ENCODE assay signal across 8 cellular contexts in the genomic region with DNA sequence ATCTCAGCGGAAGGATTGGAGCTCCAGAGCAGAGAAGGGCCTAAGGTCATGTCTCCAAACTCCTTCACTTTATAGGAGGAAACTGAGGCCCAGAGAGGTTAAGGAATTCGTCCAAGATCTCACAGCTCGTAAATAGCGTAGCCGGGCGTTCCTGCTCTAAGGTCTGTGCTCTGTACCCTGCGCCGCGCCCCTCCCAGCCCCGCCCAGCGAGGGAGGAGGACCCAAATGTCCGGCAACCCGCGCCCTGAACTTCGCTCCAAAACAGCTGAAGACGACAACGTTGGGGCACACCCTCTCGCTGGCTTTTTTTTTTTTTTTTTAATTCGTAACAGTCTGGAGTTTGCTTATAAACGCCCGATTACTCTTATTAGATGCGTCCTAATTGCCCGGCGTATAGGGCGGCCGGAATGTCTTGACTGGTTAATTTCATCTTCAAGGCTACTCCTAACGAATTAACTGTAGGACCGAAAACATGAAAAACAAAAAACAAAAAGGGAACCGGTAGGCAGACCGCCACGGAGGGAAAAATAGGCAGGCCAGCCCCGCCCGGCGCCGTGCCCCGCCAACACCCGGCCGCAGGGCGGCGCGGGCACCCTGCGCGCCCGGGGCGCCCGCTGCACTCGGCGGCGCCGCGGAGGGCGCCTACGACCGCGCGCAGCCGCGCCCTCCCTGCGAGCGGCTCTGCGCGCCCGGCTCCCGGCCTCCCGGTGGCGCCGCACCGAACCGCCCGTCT. TPM values are rescaled to one million over a fixed set of nuclear protein-coding genes. Genes with fewer than 3 reads are reported as not detected.
DNase-seq lines count a peak whose midpoint lies in the region; ATAC-seq and TF ChIP-seq lines count a peak whose summit lies in the region.

No MANE protein-coding gene starts in this region.

- DNase-seq in DMS153 treated with DMSO at 0.1 percent for 48 hours (lab: John Stamatoyannopoulos, UW; ENCODE audit: unreplicated experiment) (peak; percentile 60), HUDEP-2 (lab: John Stamatoyannopoulos, UW; ENCODE audit: unreplicated experiment in 76 of 76) (peak in 75 of 76 experiments; percentile 15 to 93 (median 82)), RPMI8226 (peak; percentile 90), activated gamma-delta T cell (lab: John Stamatoyannopoulos, UW) (peak; percentile 52), foreskin keratinocyte (peak; percentile 67 to 85), upper lobe of right lung (peak; percentile 95)

- intact Hi-C loops in upper lobe of right lung (cut with DNase I): no loop called here

- H3K4me3 ChIP-seq in neuron (ENCODE audit: low read length) (peak overlapping the region; percentile 79), upper lobe of right lung (peak overlapping the region; percentile 95)

- H3K4me1 ChIP-seq in foreskin keratinocyte: peaks cover 15% of the 10 kb centered on the region
- peaks cover 46% of the 10 kb centered on the region for H3K4me1 ChIP-seq in neuron (ENCODE audit: insufficient read depth, low read length)
- no peaks in the 10 kb centered on the region for H3K4me1 ChIP-seq in upper lobe of right lung

- H3K27me3 ChIP-seq in foreskin keratinocyte (no peaks in the 10 kb centered on the region), neuron (ENCODE audit: insufficient read depth, low read length) (no peaks in the 10 kb centered on the region), upper lobe of right lung (no peaks in the 10 kb centered on the region)

- H3K27ac ChIP-seq in foreskin keratinocyte (peak overlapping the region; percentile 97), upper lobe of right lung (peak overlapping the region; percentile 99)

- H3K9me3 ChIP-seq in neuron (ENCODE audit: low read length): no peaks in the 10 kb centered on the region
- no peaks in the 10 kb centered on the region for H3K9me3 ChIP-seq in upper lobe of right lung

- H3K36me3 ChIP-seq in neuron (ENCODE audit: insufficient read depth, low read length): no peaks in the 10 kb centered on the region
- H3K36me3 ChIP-seq in upper lobe of right lung: no peaks in the 10 kb centered on the region

- ATAC-seq in GM21515 (IDR thresholded peaks at IDR 0.05; ENCODE audit: unreplicated experiment) (peak; percentile 35), foreskin keratinocyte (peak; percentile 42), upper lobe of right lung (peak; percentile 43)

- H2AFZ ChIP-seq in neuron (ENCODE audit: low read depth, low read length): peak overlapping the region; percentile 97

- no peak for TF ChIP-seq CTCF in foreskin keratinocyte (conservative IDR thresholded peaks at IDR 0.05)
- no peak for TF ChIP-seq CTCF in upper lobe of right lung (IDR thresholded peaks at IDR 0.05)

RNA-seq across cellular contexts. Expression of gene FOSL2, which starts 0.9 kb away (rescaled TPM):
- total RNA-seq in foreskin keratinocyte (35.6 and 38.5 TPM in 2 replicates), upper lobe of right lung (123 TPM)
- 13.6 and 16.9 TPM in 2 replicates for polyA plus RNA-seq in foreskin keratinocyte

Comparison
In these comparisons a context has a peak if more than half of its experiments do, and no peak if none do; other contexts are left out.
1. Peak in every context shown above with its lines: DNase-seq, ATAC-seq, H3K4me3 ChIP-seq and H3K27ac ChIP-seq.